8 cellular contexts compared by ENCODE assay signal in genomic region chr5:150778103-150778516, GRCh38. TPM values are rescaled to one million over a fixed set of nuclear protein-coding genes. Genes with fewer than 3 reads are reported as not detected.
DNase-seq lines count a peak whose midpoint lies in the region; ATAC-seq, FAIRE-seq and TF ChIP-seq lines count a peak whose summit lies in the region.

No MANE protein-coding gene starts in this region.

- H2BK12ac ChIP-seq in H1 (ENCODE audit: low read depth, low read length), result peak overlapping the region; percentile 53; the same call in 1 of the 2 replicates

- peak overlapping the region; percentile 68 to 92 for H3K4me2 ChIP-seq in H1 (ENCODE audit: insufficient read depth in 1 of 2, low read depth in 2 of 2, low read length in 2 of 2)

- H3K56ac ChIP-seq in H1 (replicated peaks; ENCODE audit: insufficient read length, low read depth, low read length), result no peak overlapping the region

- H3K27me3 Mint-ChIP-seq in nephron progenitor cell (ENCODE audit: low read depth, poor library complexity), result peaks cover 8% of the 10 kb centered on the region

- WGBS in H1 (ENCODE audit: extremely low coverage in 1 of 2, insufficient coverage in 1 of 2, insufficient read length in 1 of 2, insufficient replicate concordance in 2 of 2, low coverage in 1 of 2, low lambda C conversion rate in 2 of 2, missing lambda C conversion rate in 1 of 2), 2 experiments, result 28% methylated on average over 7 of the region's 7 CpGs; no CpG with 5 or more reads in 1 of the 2 experiments

- peak overlapping the region in 3 of 4 experiments; percentile 22 to 67 (median 36); a peak in 3 of 7 replicates for H3K9ac ChIP-seq in H1 (replicated peaks in 1 of 4; ENCODE audit: extremely low read depth in 1 of 4, low read depth in 3 of 4, low read length in 3 of 4)

- H3K27me3 ChIP-seq in MG63 (no peaks in the 10 kb centered on the region), H1 (replicated peaks in 1 of 4; ENCODE audit: control insufficient read depth in 3 of 4, extremely low read depth in 1 of 4, insufficient read depth in 3 of 4, low read length in 3 of 4) (peaks cover 0 to 8% (median 0%) of the 10 kb centered on the region in 4 experiments; a peak in 3 of 7 replicates)

- no peaks in the 10 kb centered on the region for H4K20me1 ChIP-seq in H1 (replicated peaks in 1 of 2; ENCODE audit: control insufficient read depth in 1 of 2, insufficient read depth in 2 of 2, low read length in 2 of 2)

- no peak for TF ChIP-seq POLR2A in H1 (IDR thresholded peaks at IDR 0.05; ENCODE audit: control extremely low read depth in 1 of 2, low read depth in 2 of 2, low read length in 2 of 2)

- FAIRE-seq in H1 (lab: Jason Lieb, UNC), result no peak

- H2BK15ac ChIP-seq in H1 (ENCODE audit: low read length), result peak overlapping the region; percentile 67; the same call in 1 of the 2 replicates

- POLR2A ChIA-PET in H1 (lab: Charles Lee; ENCODE audit: partially characterized antibody), result interaction anchor here (0.9 to 2.5 kb wide), 9 partner anchors 9 to 217 kb away, joined by 3 to 10 read pairs (median 4); partner anchors contain the start of gene RBM22

- no peaks in the 10 kb centered on the region for H3K9me3 Mint-ChIP-seq in nephron progenitor cell

- H2BK120ac ChIP-seq in H1 (replicated peaks; ENCODE audit: low read depth, low read length), result no peak overlapping the region

- H3K4ac ChIP-seq in H1 (replicated peaks; ENCODE audit: insufficient read length, low read depth, low read length), result no peak overlapping the region

- no peak for TF ChIP-seq RAD21 in H1 (IDR thresholded peaks at IDR 0.05 in 1 of 2, conservative IDR thresholded peaks at IDR 0.05 in 1 of 2; ENCODE audit: low read depth in 2 of 2, low read length in 2 of 2)

- no peak overlapping the region for H3K27ac ChIP-seq in H1 (ENCODE audit: low read depth, low read length)

- 0 out of 2 replicates have a peak overlapping the region, but pooled peaks have one; percentile 76 for H3K18ac ChIP-seq in H1 (ENCODE audit: extremely low read depth, low read length)

- H3K23ac ChIP-seq in H1 (ENCODE audit: insufficient read length), result no peak overlapping the region

- H3K4me3 ChIP-seq in MG63, result peak overlapping the region; percentile 79
- peak overlapping the region; percentile 51 to 80 (median 74) for H3K4me3 ChIP-seq in H1 (ENCODE audit: extremely low read depth in 1 of 4, insufficient read depth in 2 of 4, low read depth in 3 of 4, low read length in 4 of 4)

- DNase-seq in DMS53 (lab: John Stamatoyannopoulos, UW), result peak; percentile 79
- DNase-seq in MG63, result no peak
- DNase-seq in H1 (ENCODE audit: low read depth in 1 of 2, low spot score in 2 of 2), result no peak
- DNase-seq in nephron progenitor cell, result no peak
- no peak for DNase-seq in HPDE6-E6E7 (ENCODE audit: extremely low spot score)

- no peak overlapping the region for H3K27ac Mint-ChIP-seq in nephron progenitor cell

- H2AFZ ChIP-seq in H1 (ENCODE audit: low read length), result peak overlapping the region; percentile 38; the same call in 1 of the 2 replicates

- H2AK5ac ChIP-seq in H1 (ENCODE audit: low read depth, low read length), result no peak overlapping the region

- no peaks in the 10 kb centered on the region for H3K36me3 Mint-ChIP-seq in nephron progenitor cell (ENCODE audit: low read depth)

- TF ChIP-seq CTCF in H1 (IDR thresholded peaks at IDR 0.05; ENCODE audit: control extremely low read depth in 1 of 3, insufficient read depth in 1 of 3, low read depth in 1 of 3, low read length in 3 of 3) (no peak), nephron progenitor cell (IDR thresholded peaks at IDR 0.05) (no peak)

- peaks cover 51% of the 10 kb centered on the region for H3K4me1 Mint-ChIP-seq in nephron progenitor cell

- CTCF ChIA-PET in H1 (lab: Charles Lee; ENCODE audit: partially characterized antibody), result interaction anchor here (0.9 to 6.5 kb wide), 10 partner anchors 9 to 218 kb away, joined by 3 to 40 read pairs (median 8); partner anchors contain the start of genes DCTN4 and IRGM

- TF ChIP-seq EP300 in H1 (IDR thresholded peaks at IDR 0.05; ENCODE audit: borderline replicate concordance in 1 of 2, low read depth in 2 of 2, low read length in 2 of 2), result no peak

- H3K79me2 ChIP-seq in H1 (ENCODE audit: control insufficient read depth in 1 of 2, insufficient read depth in 2 of 2, low read length in 2 of 2), result no peaks in the 10 kb centered on the region

- H3K79me1 ChIP-seq in H1 (ENCODE audit: low read depth, low read length), result no peaks in the 10 kb centered on the region

- H4K91ac ChIP-seq in H1 (replicated peaks; ENCODE audit: insufficient read length, low read length), result no peak overlapping the region

- H3K23me2 ChIP-seq in H1 (ENCODE audit: low read depth, low read length), result peaks cover 7% of the 10 kb centered on the region; the same call in 1 of the 2 replicates

- ATAC-seq in GM21528 (IDR thresholded peaks at IDR 0.05; ENCODE audit: low FRiP score, unreplicated experiment) (no peak), HG03439 (IDR thresholded peaks at IDR 0.05; ENCODE audit: unreplicated experiment) (no peak), HG03159 (IDR thresholded peaks at IDR 0.05; ENCODE audit: unreplicated experiment) (no peak)

- H3K36me3 ChIP-seq in MG63 (peaks cover 29% of the 10 kb centered on the region), H1 (ENCODE audit: control insufficient read depth in 2 of 4, insufficient read depth in 4 of 4, low read length in 3 of 4) (0 out of 8 replicates have a peak, but pooled peaks cover 0 to 3% (median 0%) of the 10 kb centered on the region in 4 experiments)

- peak overlapping the region; percentile 76; the same call in 1 of the 2 replicates for H4K8ac ChIP-seq in H1 (ENCODE audit: extremely low read depth, insufficient read depth, low read length)

- H3K4me3 Mint-ChIP-seq in nephron progenitor cell, result peak overlapping the region; percentile 97

- H3K9me3 ChIP-seq in MG63 (no peaks in the 10 kb centered on the region), H1 (ENCODE audit: insufficient read depth in 2 of 2, low read depth in 1 of 2, low read length in 1 of 2) (no peaks in the 10 kb centered on the region)

- peak overlapping the region; percentile 66 for H2BK20ac ChIP-seq in H1 (ENCODE audit: low read length)

- H4K5ac ChIP-seq in H1 (ENCODE audit: insufficient read length, low read depth, low read length), result no peak overlapping the region

- no peak overlapping the region for H3K14ac ChIP-seq in H1 (ENCODE audit: insufficient read length)

- peak overlapping the region; percentile 45; the same call in 1 of the 2 replicates for H2BK5ac ChIP-seq in H1 (ENCODE audit: low read depth, low read length)

- peaks cover 5 to 11% (median 7%) of the 10 kb centered on the region in 4 experiments; a peak in 5 of 7 replicates for H3K4me1 ChIP-seq in H1 (replicated peaks in 1 of 4; ENCODE audit: control insufficient read depth in 3 of 4, insufficient read depth in 4 of 4, low read length in 3 of 4)

TF ChIP-seq in H1, 55 proteins besides CTCF, POLR2A, EP300 and RAD21:
- TF ChIP-seq GABPA (IDR thresholded peaks at IDR 0.05; ENCODE audit: borderline replicate concordance, insufficient read depth, low read length), result no peak
- no peak for TF ChIP-seq PHF8 (conservative IDR thresholded peaks at IDR 0.05; ENCODE audit: low read depth, low read length)
- no peak for TF ChIP-seq KDM4A (IDR thresholded peaks at IDR 0.05; ENCODE audit: low read depth, low read length, severe bottlenecking)
- no peak for TF ChIP-seq SIX5 (IDR thresholded peaks at IDR 0.05; ENCODE audit: low read depth, low read length)
- no peak for TF ChIP-seq SIRT6 (IDR thresholded peaks at IDR 0.05; ENCODE audit: low read length)
- TF ChIP-seq GTF2F1 (IDR thresholded peaks at IDR 0.05; ENCODE audit: borderline replicate concordance, low read depth, low read length), result no peak
- TF ChIP-seq MAFK (IDR thresholded peaks at IDR 0.05; ENCODE audit: low read depth, low read length), result no peak
- TF ChIP-seq TCF12 (IDR thresholded peaks at IDR 0.05; ENCODE audit: low read depth, low read length), result no peak
- TF ChIP-seq JUND (IDR thresholded peaks at IDR 0.05; ENCODE audit: low read length), result no peak
- no peak for TF ChIP-seq TBP (IDR thresholded peaks at IDR 0.05; ENCODE audit: low read depth, low read length)
- TF ChIP-seq FOSL1 (IDR thresholded peaks at IDR 0.05; ENCODE audit: insufficient read depth, low read depth, low read length), result no peak
- TF ChIP-seq YY1 (IDR thresholded peaks at IDR 0.05; ENCODE audit: low read depth, low read length), result no peak
- TF ChIP-seq HDAC2 (IDR thresholded peaks at IDR 0.05; ENCODE audit: borderline replicate concordance in 1 of 2, low read depth in 2 of 2, low read length in 2 of 2), result no peak
- TF ChIP-seq SP4 (IDR thresholded peaks at IDR 0.05; ENCODE audit: low read length), result no peak

RNA-seq across cellular contexts. Expression of gene SMIM3, which starts 0.4 kb away (rescaled TPM):
- total RNA-seq in MG63 (2014; rRNA removed; shearing (Covaris generic); ENCODE audit: low replicate concordance), result 85.3 and 98.3 TPM in 2 replicates
- 10.4 and 13.2 TPM in 2 replicates for total RNA-seq in H1 (2021; fragmentation: NEBNext Ultra II Directional; extraction: Animal tissue kit (Norgen Biotek cat#: 25700))
- 15.7 and 16.4 TPM in 2 replicates for polyA plus RNA-seq in H1 (2011; rRNA removed)
- polyA plus RNA-seq in H1 (2011; cell fraction: cytosol; rRNA removed), result 13.1 TPM
- 10.0 TPM for polyA plus RNA-seq in H1 (2011; cell fraction: nucleus; rRNA removed)
- polyA plus RNA-seq in H1 (2012, experiment 1 of 2), result 9.6 to 14.6 TPM (median 10.6 TPM) in 4 replicates
- polyA plus RNA-seq in H1 (2012, experiment 2 of 2), result 16.3 TPM
- 6.2 TPM for polyA plus RNA-seq in H1 (2013, experiment 1 of 2)
- polyA plus RNA-seq in H1 (2013, experiment 2 of 2), result 5.9 TPM
- 9.1 and 11.0 TPM in 2 replicates for polyA minus RNA-seq in H1 (2011; rRNA and poly(A)+ RNA removed)
- polyA minus RNA-seq in H1 (2011; cell fraction: cytosol; rRNA and poly(A)+ RNA removed), result 6.7 TPM
- 4.5 TPM for polyA minus RNA-seq in H1 (2011; cell fraction: nucleus; rRNA and poly(A)+ RNA removed)

RNA-seq across cellular contexts. Expression of gene DCTN4, which starts 19.3 kb away (rescaled TPM):
- total RNA-seq in MG63 (2014; rRNA removed; shearing (Covaris generic); ENCODE audit: low replicate concordance), result 60.8 and 73.5 TPM in 2 replicates
- total RNA-seq in H1 (2021; fragmentation: NEBNext Ultra II Directional; extraction: Animal tissue kit (Norgen Biotek cat#: 25700)), result 42.5 and 42.7 TPM in 2 replicates
- 17.3 and 20.5 TPM in 2 replicates for polyA plus RNA-seq in H1 (2011; rRNA removed)
- polyA plus RNA-seq in H1 (2011; cell fraction: cytosol; rRNA removed), result 23.6 TPM
- polyA plus RNA-seq in H1 (2011; cell fraction: nucleus; rRNA removed), result 29.6 TPM
- 21.9 to 28.9 TPM (median 24.5 TPM) in 4 replicates for polyA plus RNA-seq in H1 (2012, experiment 1 of 2)
- 3.3 TPM for polyA plus RNA-seq in H1 (2012, experiment 2 of 2)
- 20.1 TPM for polyA plus RNA-seq in H1 (2013, experiment 1 of 2)
- 18.7 TPM for polyA plus RNA-seq in H1 (2013, experiment 2 of 2)
- 40.6 and 56.0 TPM in 2 replicates for polyA minus RNA-seq in H1 (2011; rRNA and poly(A)+ RNA removed)
- polyA minus RNA-seq in H1 (2011; cell fraction: cytosol; rRNA and poly(A)+ RNA removed), result 26.1 TPM
- polyA minus RNA-seq in H1 (2011; cell fraction: nucleus; rRNA and poly(A)+ RNA removed), result 52.2 TPM
